25 cellular contexts compared by ENCODE assay signal in the genomic region with DNA sequence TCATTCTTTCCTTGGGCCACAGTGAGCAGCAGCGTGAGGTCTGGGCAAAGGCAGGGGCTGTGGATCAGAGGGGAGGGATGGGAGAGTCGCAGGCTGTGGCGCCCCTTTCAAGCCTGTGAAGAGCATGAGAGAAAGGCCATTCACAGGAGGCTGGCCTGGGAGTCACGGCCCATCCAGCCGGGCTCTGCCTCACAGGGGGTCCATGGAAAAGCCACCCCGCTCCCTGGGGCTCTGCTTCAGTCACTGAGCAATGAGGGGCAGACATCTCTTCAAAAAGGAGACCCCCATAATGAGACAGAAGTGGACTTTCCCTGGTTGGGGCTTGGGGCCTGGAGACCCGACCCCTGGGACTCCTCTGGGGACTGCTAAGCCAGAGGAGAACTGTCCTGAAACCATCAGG.
"Had no signal": no experiment of that assay in that cellular context is flagged by ENCODE, and none has a peak within 500 bp of the region (broad histone marks: within the 10 kb centered on the region; RNA-seq: fewer than 3 reads in every experiment).

No MANE protein-coding gene starts in this region.

- H3K27ac Mint-ChIP-seq: naive thymus-derived CD4-positive, alpha-beta T cell; natural killer cell treated with Interleukin-12 subunit alpha and Interleukin-12 subunit beta and Interleukin-15 and Interleukin-18, amount 100 ng/mL, for 72 hours; stimulated activated effector memory CD8-positive, alpha-beta T cell treated with anti-CD3 and anti-CD28 coated beads, Interleukin-12 subunit alpha, Interleukin-12 subunit beta, amount 100 ng/mL, for 72 hours; stimulated activated naive CD8-positive, alpha-beta T cell treated with anti-CD3 and anti-CD28 coated beads, Interleukin-15, Interleukin-2, amounts not matched to agents 100 ng/mL and 50 ng/mL, for 24 hours had no signal

- H3K4me3 Mint-ChIP-seq: naive thymus-derived CD4-positive, alpha-beta T cell; natural killer cell treated with Interleukin-12 subunit alpha and Interleukin-12 subunit beta and Interleukin-15 and Interleukin-18, amount 100 ng/mL, for 72 hours; stimulated activated effector memory CD8-positive, alpha-beta T cell treated with anti-CD3 and anti-CD28 coated beads, Interleukin-12 subunit alpha, Interleukin-12 subunit beta, amount 100 ng/mL, for 72 hours; stimulated activated naive CD8-positive, alpha-beta T cell treated with anti-CD3 and anti-CD28 coated beads, Interleukin-15, Interleukin-2, amounts not matched to agents 100 ng/mL and 50 ng/mL, for 24 hours had no signal

- ATAC-seq: left colon; left lung; naive thymus-derived CD4-positive, alpha-beta T cell; right cardiac atrium; sciatic nerve; stimulated activated effector memory CD8-positive, alpha-beta T cell treated with anti-CD3 and anti-CD28 coated beads, Interleukin-12 subunit alpha, Interleukin-12 subunit beta, amount 100 ng/mL, for 72 hours had no signal

- H3K36me3 ChIP-seq: left lung, pancreas, prostate gland, suprapubic skin, thoracic aorta, tibial artery, upper lobe of right lung had no signal

- H3K27ac ChIP-seq: left lung, pancreas, prostate gland, skin epidermis, suprapubic skin, thoracic aorta, tibial artery, upper lobe of right lung had no signal

- H3K36me3 Mint-ChIP-seq: naive thymus-derived CD4-positive, alpha-beta T cell; natural killer cell treated with Interleukin-12 subunit alpha and Interleukin-12 subunit beta and Interleukin-15 and Interleukin-18, amount 100 ng/mL, for 72 hours; stimulated activated effector memory CD8-positive, alpha-beta T cell treated with anti-CD3 and anti-CD28 coated beads, Interleukin-12 subunit alpha, Interleukin-12 subunit beta, amount 100 ng/mL, for 72 hours had no signal

- H3K9me3 Mint-ChIP-seq: natural killer cell treated with Interleukin-12 subunit alpha and Interleukin-12 subunit beta and Interleukin-15 and Interleukin-18, amount 100 ng/mL, for 72 hours; stimulated activated effector memory CD8-positive, alpha-beta T cell treated with anti-CD3 and anti-CD28 coated beads, Interleukin-12 subunit alpha, Interleukin-12 subunit beta, amount 100 ng/mL, for 72 hours; stimulated activated naive CD8-positive, alpha-beta T cell treated with anti-CD3 and anti-CD28 coated beads, Interleukin-15, Interleukin-2, amounts not matched to agents 100 ng/mL and 50 ng/mL, for 24 hours had no signal

- H3K4me1 ChIP-seq: left lung, prostate gland, suprapubic skin, tibial artery, upper lobe of right lung had no signal

- H3K4me3 ChIP-seq: left lung, lung, mucosa of descending colon, pancreas, prostate gland, skin epidermis, suprapubic skin, thoracic aorta, tibial artery, upper lobe of right lung had no signal

- H3K9me3 ChIP-seq: left lung, mucosa of descending colon, pancreas, prostate gland, suprapubic skin, thoracic aorta, tibial artery, upper lobe of right lung had no signal

- H3K27me3 ChIP-seq: pancreas, suprapubic skin, tibial artery, upper lobe of right lung had no signal

- H3K27me3 Mint-ChIP-seq: stimulated activated naive CD8-positive, alpha-beta T cell treated with anti-CD3 and anti-CD28 coated beads, Interleukin-15, Interleukin-2, amounts not matched to agents 100 ng/mL and 50 ng/mL, for 24 hours had no signal

- DNase-seq: hippocampal formation; left lung; mesendoderm; midbrain; naive thymus-derived CD4-positive, alpha-beta T cell; nucleus accumbens; pancreas; retina; right cardiac atrium; stimulated activated CD4-positive, alpha-beta T cell treated with anti-CD3 and anti-CD28 coated beads, Interleukin-4, amount 100 ng/mL, for 24 hours; stimulated activated naive CD4-positive, alpha-beta T cell; tibial artery; trophoblast cell; upper lobe of right lung had no signal
